ENCODE assay signal across 2 cellular contexts in genomic region chr20:460707-461106, GRCh38.
TF ChIP-seq lines count a peak whose summit lies in the region.

No MANE protein-coding gene starts in this region.

TF ChIP-seq in SK-N-SH, 30 proteins besides CTCF, POLR2A, EP300 and RAD21 (continued from another document):
- TF ChIP-seq RXRA (IDR thresholded peaks at IDR 0.05; ENCODE audit: borderline replicate concordance, low read depth), result no peak
- TF ChIP-seq USF2 (IDR thresholded peaks at IDR 0.05; ENCODE audit: borderline replicate concordance, low read depth, low read length), result no peak
- TF ChIP-seq MEF2A (IDR thresholded peaks at IDR 0.05; ENCODE audit: borderline replicate concordance, low read depth), result no peak
- no peak for TF ChIP-seq REST (IDR thresholded peaks at IDR 0.05; ENCODE audit: low read depth, low read length)
- TF ChIP-seq NRF1 (IDR thresholded peaks at IDR 0.05; ENCODE audit: low read depth, low read length), result no peak
- no peak for TF ChIP-seq MAX (IDR thresholded peaks at IDR 0.05; ENCODE audit: low read depth)
- no peak for TF ChIP-seq FOXM1 (IDR thresholded peaks at IDR 0.05; ENCODE audit: low read depth)
- TF ChIP-seq MXI1 (IDR thresholded peaks at IDR 0.05; ENCODE audit: low read depth, low read length), result no peak

TF ChIP-seq in SK-N-SH treated with all-trans-retinoic acid at 6 μM for 48 hours, 23 proteins besides CTCF, POLR2A, EP300 and RAD21 (continued from another document):
- TF ChIP-seq CREB5 (CRISPR knock-in tag; IDR thresholded peaks at IDR 0.05; ENCODE audit: low read depth) (no peak), ZFP30 (CRISPR knock-in tag; IDR thresholded peaks at IDR 0.05) (no peak), PATZ1 (CRISPR knock-in tag; IDR thresholded peaks at IDR 0.05; ENCODE audit: borderline replicate concordance) (no peak)
